Comparison of ENCODE assay signal across 2 cellular contexts in genomic region chrX:96729053-96729452, GRCh38.
TF ChIP-seq lines count a peak whose summit lies in the region.

No MANE protein-coding gene starts in this region.

TF ChIP-seq in GM23338, 12 proteins besides CTCF, POLR2A, EP300 and RAD21 (continued from another document):
- TF ChIP-seq ZNF462 (CRISPR knock-in tag; IDR thresholded peaks at IDR 0.05) = no peak
- no peak for TF ChIP-seq ZNF331 (CRISPR knock-in tag; IDR thresholded peaks at IDR 0.05; ENCODE audit: low read depth)
- no peak for TF ChIP-seq ETS1 (IDR thresholded peaks at IDR 0.05)
- no peak for TF ChIP-seq ZNF114 (CRISPR knock-in tag; IDR thresholded peaks at IDR 0.05)
- no peak for TF ChIP-seq STAT1 (IDR thresholded peaks at IDR 0.05; ENCODE audit: unreplicated experiment)
- no peak for TF ChIP-seq NANOG (IDR thresholded peaks at IDR 0.05; ENCODE audit: borderline replicate concordance)
- TF ChIP-seq POLR2AphosphoS5 (IDR thresholded peaks at IDR 0.05; ENCODE audit: low read depth) = no peak
- TF ChIP-seq JUNB (IDR thresholded peaks at IDR 0.05; ENCODE audit: unreplicated experiment) = no peak

TF ChIP-seq in WTC11, 78 proteins besides CTCF, POLR2A, EP300 and RAD21 (continued from another document):
- TF ChIP-seq ZNF532 (CRISPR knock-in tag; IDR thresholded peaks at IDR 0.05; ENCODE audit: borderline replicate concordance) = no peak
- TF ChIP-seq ATF6 (CRISPR knock-in tag; IDR thresholded peaks at IDR 0.05) = no peak
- TF ChIP-seq JAZF1 (CRISPR knock-in tag; IDR thresholded peaks at IDR 0.05) = no peak
- no peak for TF ChIP-seq ZNF423 (CRISPR knock-in tag; IDR thresholded peaks at IDR 0.05)
- no peak for TF ChIP-seq ELF4 (CRISPR knock-in tag; IDR thresholded peaks at IDR 0.05; ENCODE audit: low read depth)
- no peak for TF ChIP-seq GABPB1 (CRISPR knock-in tag; IDR thresholded peaks at IDR 0.05)
- TF ChIP-seq CREM (CRISPR knock-in tag; IDR thresholded peaks at IDR 0.05) = no peak
